Comparison of ENCODE assay signal across 17 cellular contexts in the genomic region with DNA sequence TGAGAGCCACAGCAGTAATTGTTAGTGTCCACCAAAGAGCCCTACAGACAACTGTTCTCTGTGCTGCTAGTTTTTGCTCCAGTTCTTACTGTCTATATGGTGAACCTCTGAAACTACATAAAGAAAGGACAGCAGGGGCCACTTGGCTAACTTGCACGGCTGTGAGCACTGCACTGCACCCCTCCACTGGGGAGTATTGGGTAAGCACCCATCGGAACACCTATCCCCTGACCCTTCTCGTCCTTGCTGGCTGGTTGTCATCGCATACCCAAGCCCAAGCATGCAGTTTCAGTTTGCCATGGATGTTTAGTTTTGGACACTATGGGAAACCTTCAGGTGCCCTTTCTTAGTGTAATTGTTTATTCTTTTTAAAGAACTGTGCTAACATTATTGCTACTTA.
DNase-seq lines count a peak whose midpoint lies in the region; ATAC-seq and TF ChIP-seq lines count a peak whose summit lies in the region.
"Had no signal": no experiment of that assay in that cellular context is flagged by ENCODE, and none has a peak within 500 bp of the region (broad histone marks: within the 10 kb centered on the region; RNA-seq: fewer than 3 reads in every experiment).

No MANE protein-coding gene starts in this region.

- H3K4me3 ChIP-seq in left ventricle myocardium inferior: no peak overlapping the region
- no peak overlapping the region for H3K4me3 ChIP-seq in right cardiac atrium (ENCODE audit: low read length)
- H3K4me3 ChIP-seq: adrenal gland, testis had no signal

- 72% methylated on average over 4 of the region's 4 CpGs for WGBS in right cardiac atrium

- H3K27ac ChIP-seq in left ventricle myocardium inferior (replicated peaks): peak overlapping the region; percentile 49
- H3K27ac ChIP-seq in right cardiac atrium (ENCODE audit: low read length): no peak overlapping the region
- H3K27ac ChIP-seq: adrenal gland, testis had no signal

- H3K9me3 ChIP-seq in left ventricle myocardium inferior (replicated peaks) (no peaks in the 10 kb centered on the region), right cardiac atrium (ENCODE audit: control insufficient read depth, low read length) (no peaks in the 10 kb centered on the region)
- H3K9me3 ChIP-seq: adrenal gland, testis had no signal

- no peak for TF ChIP-seq CTCF in left ventricle myocardium inferior (IDR thresholded peaks at IDR 0.05; ENCODE audit: borderline replicate concordance)
- no peak for TF ChIP-seq CTCF in activated B cell treated with CpG ODN at 0.5 μM for 24 hours (IDR thresholded peaks at IDR 0.05)

- H3K4me3 Mint-ChIP-seq in activated B cell treated with CpG ODN at 0.5 μM for 24 hours: no peak overlapping the region
- no peak overlapping the region for H3K4me3 Mint-ChIP-seq in dendritic cell treated with granulocyte-macrophage colony-stimulating factor and Interleukin-4, amounts not matched to agents 40 ng/mL and 50 ng/mL, for 4 days
- H3K4me3 Mint-ChIP-seq in stimulated activated effector memory CD8-positive, alpha-beta T cell treated with anti-CD3 and anti-CD28 coated beads, Interleukin-12 subunit alpha, Interleukin-12 subunit beta, amount 100 ng/mL, for 72 hours: peak overlapping the region; percentile 32
- H3K4me3 Mint-ChIP-seq: neural crest cell had no signal

- peaks cover 20% of the 10 kb centered on the region for H3K36me3 Mint-ChIP-seq in activated B cell treated with CpG ODN at 0.5 μM for 24 hours (ENCODE audit: low read depth)
- H3K36me3 Mint-ChIP-seq in dendritic cell treated with granulocyte-macrophage colony-stimulating factor and Interleukin-4, amounts not matched to agents 40 ng/mL and 50 ng/mL, for 4 days (ENCODE audit: low read depth): peaks cover 50% of the 10 kb centered on the region
- H3K36me3 Mint-ChIP-seq in stimulated activated effector memory CD8-positive, alpha-beta T cell treated with anti-CD3 and anti-CD28 coated beads, Interleukin-12 subunit alpha, Interleukin-12 subunit beta, amount 100 ng/mL, for 72 hours: peaks cover 25% of the 10 kb centered on the region

- peak overlapping the region; percentile 63 for H3K27ac Mint-ChIP-seq in activated B cell treated with CpG ODN at 0.5 μM for 24 hours
- peak overlapping the region; percentile 88 for H3K27ac Mint-ChIP-seq in dendritic cell treated with granulocyte-macrophage colony-stimulating factor and Interleukin-4, amounts not matched to agents 40 ng/mL and 50 ng/mL, for 4 days
- H3K27ac Mint-ChIP-seq in stimulated activated effector memory CD8-positive, alpha-beta T cell treated with anti-CD3 and anti-CD28 coated beads, Interleukin-12 subunit alpha, Interleukin-12 subunit beta, amount 100 ng/mL, for 72 hours: peak overlapping the region; percentile 74

- peaks cover 30% of the 10 kb centered on the region for H3K4me1 ChIP-seq in left ventricle myocardium inferior
- no peaks in the 10 kb centered on the region for H3K4me1 ChIP-seq in right cardiac atrium (ENCODE audit: control insufficient read depth, insufficient read depth, low read length)
- H3K4me1 ChIP-seq: adrenal gland had no signal

- H3K36me3 ChIP-seq in left ventricle myocardium inferior: peaks cover 29% of the 10 kb centered on the region

- H3K9me3 Mint-ChIP-seq in activated B cell treated with CpG ODN at 0.5 μM for 24 hours: no peaks in the 10 kb centered on the region
- H3K9me3 Mint-ChIP-seq in dendritic cell treated with granulocyte-macrophage colony-stimulating factor and Interleukin-4, amounts not matched to agents 40 ng/mL and 50 ng/mL, for 4 days: no peaks in the 10 kb centered on the region
- no peaks in the 10 kb centered on the region for H3K9me3 Mint-ChIP-seq in stimulated activated effector memory CD8-positive, alpha-beta T cell treated with anti-CD3 and anti-CD28 coated beads, Interleukin-12 subunit alpha, Interleukin-12 subunit beta, amount 100 ng/mL, for 72 hours
- H3K9me3 Mint-ChIP-seq: neural crest cell had no signal

- H3K27me3 ChIP-seq in left ventricle myocardium inferior (ENCODE audit: low read depth): no peaks in the 10 kb centered on the region
- H3K27me3 ChIP-seq in right cardiac atrium (ENCODE audit: control insufficient read depth, insufficient read depth): no peaks in the 10 kb centered on the region
- H3K27me3 ChIP-seq: adrenal gland, testis had no signal

- DNase-seq in left ventricle myocardium inferior (no peak), right cardiac atrium (no peak), activated B cell treated with CpG ODN at 0.5 μM for 24 hours (no peak), NCI-H1105 (lab: John Stamatoyannopoulos, UW) (no peak), HuH-7 (ENCODE audit: low spot score) (no peak)
- no peak for DNase-seq in stimulated activated effector memory CD8-positive, alpha-beta T cell treated with anti-CD3 and anti-CD28 coated beads, Interleukin-12 subunit alpha, Interleukin-12 subunit beta, amount 100 ng/mL, for 72 hours (ENCODE audit: low spot score in 2 of 2)
- DNase-seq: DND-41, KG1, mesendoderm, NCI-H1930, NCI-H345, testis had no signal

- intact Hi-C loops in left ventricle myocardium inferior (cut with micrococcal nuclease) (no loop called here), right cardiac atrium (cut with DNase I) (no loop called here), activated B cell treated with CpG ODN at 0.5 μM for 24 hours (cut with micrococcal nuclease) (no loop called here)
- intact Hi-C loops in dendritic cell treated with granulocyte-macrophage colony-stimulating factor and Interleukin-4, amounts not matched to agents 40 ng/mL and 50 ng/mL, for 4 days (cut with micrococcal nuclease): no loop called here

- no peaks in the 10 kb centered on the region for H3K27me3 Mint-ChIP-seq in activated B cell treated with CpG ODN at 0.5 μM for 24 hours
- H3K27me3 Mint-ChIP-seq in dendritic cell treated with granulocyte-macrophage colony-stimulating factor and Interleukin-4, amounts not matched to agents 40 ng/mL and 50 ng/mL, for 4 days: no peaks in the 10 kb centered on the region

- CTCF ChIA-PET in activated B cell treated with CpG ODN at 0.5 μM for 24 hours (lab: Charles Lee): interaction anchor here (0.9 to 12.6 kb wide), 5 partner anchors 44 to 112 kb away, joined by 3 to 217 read pairs (median 6); no protein-coding TSS in a partner anchor

- POLR2A ChIA-PET in activated B cell treated with CpG ODN at 0.5 μM for 24 hours (lab: Charles Lee): interaction anchor here (0.7 to 4.6 kb wide), 8 partner anchors 23 to 111 kb away, joined by 3 to 32 read pairs (median 6); no protein-coding TSS in a partner anchor

- peaks cover 83% of the 10 kb centered on the region for H3K4me1 Mint-ChIP-seq in activated B cell treated with CpG ODN at 0.5 μM for 24 hours
- H3K4me1 Mint-ChIP-seq in dendritic cell treated with granulocyte-macrophage colony-stimulating factor and Interleukin-4, amounts not matched to agents 40 ng/mL and 50 ng/mL, for 4 days (ENCODE audit: low read depth): peaks cover 89% of the 10 kb centered on the region
- H3K4me1 Mint-ChIP-seq in stimulated activated effector memory CD8-positive, alpha-beta T cell treated with anti-CD3 and anti-CD28 coated beads, Interleukin-12 subunit alpha, Interleukin-12 subunit beta, amount 100 ng/mL, for 72 hours: peaks cover 72% of the 10 kb centered on the region
- H3K4me1 Mint-ChIP-seq: neural crest cell had no signal

- no peak for ATAC-seq in right cardiac atrium
- no peak for ATAC-seq in activated B cell treated with CpG ODN at 0.5 μM for 24 hours (ENCODE audit: low read depth)
- no peak for ATAC-seq in stimulated activated effector memory CD8-positive, alpha-beta T cell treated with anti-CD3 and anti-CD28 coated beads, Interleukin-12 subunit alpha, Interleukin-12 subunit beta, amount 100 ng/mL, for 72 hours
- no peak for ATAC-seq in HG03135 (IDR thresholded peaks at IDR 0.05; ENCODE audit: unreplicated experiment)
- ATAC-seq: esophagus mucosa had no signal
